In the genomic region with DNA sequence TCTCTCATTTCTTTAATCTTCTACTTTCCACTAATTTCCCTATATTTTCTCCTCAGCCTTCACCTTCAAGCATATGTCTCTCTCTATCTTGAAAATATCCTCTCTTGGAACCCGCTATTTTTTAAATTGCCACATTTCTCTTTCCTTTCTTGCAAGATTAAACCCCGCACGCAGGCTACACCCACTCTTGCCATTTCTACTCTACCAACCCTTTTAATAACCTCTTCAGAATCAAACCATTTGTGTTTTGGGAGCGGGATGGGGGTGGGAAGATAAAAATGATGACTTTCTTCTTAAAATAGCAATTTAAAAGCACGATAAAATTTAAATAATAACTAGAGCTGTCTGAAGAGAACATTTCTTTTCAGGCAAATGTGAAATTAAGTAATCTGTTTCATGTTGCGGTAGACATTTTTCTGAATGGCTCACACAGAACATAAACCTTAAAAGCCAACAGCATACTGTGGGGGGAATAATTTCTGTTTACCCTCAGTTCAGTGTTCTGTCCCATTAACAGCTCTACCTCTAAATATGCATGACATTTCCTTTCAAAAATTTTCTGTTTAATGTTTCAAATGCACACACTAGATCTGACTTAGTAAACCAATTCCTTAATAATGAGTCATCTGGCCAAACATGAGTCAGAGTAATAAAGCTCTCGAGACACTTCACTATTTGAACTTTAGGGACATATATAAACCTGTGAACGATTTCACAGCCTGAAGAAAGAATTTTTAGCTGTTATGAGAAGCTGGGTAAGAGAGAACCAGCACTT, we compare ENCODE assay signal across 8 cellular contexts. TPM values are rescaled to one million over a fixed set of nuclear protein-coding genes. Genes with fewer than 3 reads are reported as not detected.
DNase-seq lines count a peak whose midpoint lies in the region; ATAC-seq and FAIRE-seq lines count a peak whose summit lies in the region.

No MANE protein-coding gene starts in this region.

- ATAC-seq in GM19035 (IDR thresholded peaks at IDR 0.05; ENCODE audit: unreplicated experiment) (no peak), GM21528 (IDR thresholded peaks at IDR 0.05; ENCODE audit: low FRiP score, unreplicated experiment) (no peak), GM21390 (IDR thresholded peaks at IDR 0.05; ENCODE audit: unreplicated experiment) (no peak)

- DNase-seq in GM19239 (ENCODE audit: insufficient read length, low spot score) (no peak), NCI-H460 (ENCODE audit: extremely low read depth, low read depth) (peak; percentile 71), putamen (ENCODE audit: low spot score) (peak; percentile 78), superior temporal gyrus (ENCODE audit: extremely low spot score) (no peak)

- FAIRE-seq in GM19239 (lab: Jason Lieb, UNC) (peak; percentile 60), endometrium (lab: Jason Lieb, UNC) (peak; percentile 99)

RNA-seq across cellular contexts. Expression of gene ARSJ, which starts 20.5 kb away (rescaled TPM):
- total RNA-seq in NCI-H460 (2014; rRNA removed; shearing (Covaris generic)): 0.84 and 0.95 TPM in 2 replicates
- 1.0 and 4.1 TPM in 2 replicates for polyA plus RNA-seq in NCI-H460 (2014; cell fraction: nucleus; rRNA removed)

Comparison
In these comparisons a context has a peak if more than half of its experiments do, and no peak if none do; other contexts are left out.
1. DNase-seq: peak in NCI-H460 (single experiment) and putamen (single experiment); none in GM19239 (single experiment) and superior temporal gyrus (single experiment).